Comparison of ENCODE assay signal across 24 cellular contexts in genomic region chr9:91842358-91842757, GRCh38.
"Had no signal": no experiment of that assay in that cellular context is flagged by ENCODE, and none has a peak within 500 bp of the region (broad histone marks: within the 10 kb centered on the region; RNA-seq: fewer than 3 reads in every experiment).

No MANE protein-coding gene starts in this region.

- H3K4me3 ChIP-seq: esophagus squamous epithelium, right lobe of liver, upper lobe of left lung had no signal

- H3K36me3 Mint-ChIP-seq: activated CD8-positive, alpha-beta memory T cell treated with anti-CD3 and anti-CD28 coated beads, Interleukin-2, amount 10 ng/mL, durations not matched to agents 7 days and 5 days; activated naive CD4-positive, alpha-beta T cell treated with anti-CD3 and anti-CD28 coated beads, Interleukin-2, amount 50 U/mL, for 24 hours; mesothelial cell of epicardium; naive B cell; stimulated activated effector memory CD8-positive, alpha-beta T cell treated with anti-CD3 and anti-CD28 coated beads, Interleukin-12 subunit alpha, Interleukin-12 subunit beta, amount 100 ng/mL, for 72 hours had no signal

- ATAC-seq: activated CD4-positive, alpha-beta T cell treated with anti-CD3 and anti-CD28 coated beads for 36 hours; activated CD8-positive, alpha-beta memory T cell treated with anti-CD3 and anti-CD28 coated beads, Interleukin-2, amount 10 ng/mL, durations not matched to agents 7 days and 5 days; activated CD8-positive, alpha-beta T cell treated with anti-CD3 and anti-CD28 coated beads, Interleukin-2, amount 10 ng/mL, durations not matched to agents 7 days and 5 days; activated naive CD8-positive, alpha-beta T cell treated with anti-CD3 and anti-CD28 coated beads, Interleukin-2, amount 50 U/mL, for 24 hours; left cardiac atrium; left ventricle myocardium superior; right lobe of liver; stimulated activated effector memory CD8-positive, alpha-beta T cell treated with anti-CD3 and anti-CD28 coated beads, Interleukin-12 subunit alpha, Interleukin-12 subunit beta, amount 100 ng/mL, for 72 hours had no signal

- H3K27ac Mint-ChIP-seq: activated CD4-positive, alpha-beta T cell treated with anti-CD3 and anti-CD28 coated beads for 36 hours; activated CD8-positive, alpha-beta memory T cell treated with anti-CD3 and anti-CD28 coated beads, Interleukin-2, amount 10 ng/mL, durations not matched to agents 7 days and 5 days; activated CD8-positive, alpha-beta T cell treated with anti-CD3 and anti-CD28 coated beads, Interleukin-2, amount 10 ng/mL, durations not matched to agents 7 days and 5 days; activated naive CD4-positive, alpha-beta T cell treated with anti-CD3 and anti-CD28 coated beads, Interleukin-2, amount 50 U/mL, for 24 hours; activated naive CD8-positive, alpha-beta T cell treated with anti-CD3 and anti-CD28 coated beads, Interleukin-2, amount 50 U/mL, for 24 hours; activated T-helper 2 cell treated with anti-CD3 and anti-CD28 coated beads, Interferon-gamma antibody, Interleukin-2, Interleukin-4, amounts not matched to agents 10 μg/mL and 5 μg/mL and 100 μg/mL, durations not matched to agents 14 hours and 24 hours and 36 hours; mesothelial cell of epicardium; stimulated activated effector memory CD8-positive, alpha-beta T cell treated with anti-CD3 and anti-CD28 coated beads, Interleukin-12 subunit alpha, Interleukin-12 subunit beta, amount 100 ng/mL, for 72 hours; stimulated activated naive CD8-positive, alpha-beta T cell treated with anti-CD3 and anti-CD28 coated beads, Interleukin-15, Interleukin-2, amounts not matched to agents 100 ng/mL and 50 ng/mL, for 24 hours had no signal

- H3K27ac ChIP-seq: right lobe of liver, upper lobe of left lung had no signal

- H3K4me3 Mint-ChIP-seq: activated CD4-positive, alpha-beta T cell treated with anti-CD3 and anti-CD28 coated beads for 36 hours; activated CD8-positive, alpha-beta memory T cell treated with anti-CD3 and anti-CD28 coated beads, Interleukin-2, amount 10 ng/mL, durations not matched to agents 7 days and 5 days; activated CD8-positive, alpha-beta T cell treated with anti-CD3 and anti-CD28 coated beads, Interleukin-2, amount 10 ng/mL, durations not matched to agents 7 days and 5 days; activated naive CD4-positive, alpha-beta T cell treated with anti-CD3 and anti-CD28 coated beads, Interleukin-2, amount 50 U/mL, for 24 hours; activated naive CD8-positive, alpha-beta T cell treated with anti-CD3 and anti-CD28 coated beads, Interleukin-2, amount 50 U/mL, for 24 hours; mesothelial cell of epicardium; neural crest cell; stimulated activated effector memory CD8-positive, alpha-beta T cell treated with anti-CD3 and anti-CD28 coated beads, Interleukin-12 subunit alpha, Interleukin-12 subunit beta, amount 100 ng/mL, for 72 hours; stimulated activated naive CD8-positive, alpha-beta T cell treated with anti-CD3 and anti-CD28 coated beads, Interleukin-15, Interleukin-2, amounts not matched to agents 100 ng/mL and 50 ng/mL, for 24 hours had no signal

- H3K9me3 Mint-ChIP-seq: activated naive CD4-positive, alpha-beta T cell treated with anti-CD3 and anti-CD28 coated beads, Interleukin-2, amount 50 U/mL, for 24 hours; activated naive CD8-positive, alpha-beta T cell treated with anti-CD3 and anti-CD28 coated beads, Interleukin-2, amount 50 U/mL, for 24 hours; activated T-helper 2 cell treated with anti-CD3 and anti-CD28 coated beads, Interferon-gamma antibody, Interleukin-2, Interleukin-4, amounts not matched to agents 10 μg/mL and 5 μg/mL and 100 μg/mL, durations not matched to agents 14 hours and 24 hours and 36 hours; mesothelial cell of epicardium; naive B cell; neural crest cell; stimulated activated effector memory CD8-positive, alpha-beta T cell treated with anti-CD3 and anti-CD28 coated beads, Interleukin-12 subunit alpha, Interleukin-12 subunit beta, amount 100 ng/mL, for 72 hours; stimulated activated naive CD8-positive, alpha-beta T cell treated with anti-CD3 and anti-CD28 coated beads, Interleukin-15, Interleukin-2, amounts not matched to agents 100 ng/mL and 50 ng/mL, for 24 hours had no signal

- DNase-seq: activated CD4-positive, alpha-beta T cell treated with anti-CD3 and anti-CD28 coated beads for 36 hours; activated CD4-positive, CD25-positive, alpha-beta regulatory T cell; activated CD8-positive, alpha-beta memory T cell treated with anti-CD3 and anti-CD28 coated beads, Interleukin-2, amount 10 ng/mL, durations not matched to agents 7 days and 5 days; activated CD8-positive, alpha-beta T cell treated with anti-CD3 and anti-CD28 coated beads, Interleukin-2, amount 10 ng/mL, durations not matched to agents 7 days and 5 days; activated naive CD8-positive, alpha-beta T cell treated with anti-CD3 and anti-CD28 coated beads, Interleukin-2, amount 50 U/mL, for 24 hours; activated T-cell treated with anti-CD3 and anti-CD28 coated beads, Interleukin-2, amount 50 U/mL, for 48 hours; amygdala; caudate nucleus; esophagus squamous epithelium; foreskin melanocyte; left cardiac atrium; left ventricle myocardium superior; naive B cell; right lobe of liver; small intestine; stimulated activated CD4-positive, alpha-beta T cell treated with anti-CD3 and anti-CD28 coated beads, Interleukin-4, amount 100 ng/mL, for 24 hours; substantia nigra; upper lobe of left lung had no signal

- H3K27me3 ChIP-seq: right lobe of liver, upper lobe of left lung had no signal

- H3K9me3 ChIP-seq: esophagus squamous epithelium, right lobe of liver, upper lobe of left lung had no signal

- H3K4me1 ChIP-seq: right lobe of liver had no signal

- H3K36me3 ChIP-seq: esophagus squamous epithelium, right lobe of liver, upper lobe of left lung had no signal
